7 cellular contexts compared by ENCODE assay signal in the genomic region with DNA sequence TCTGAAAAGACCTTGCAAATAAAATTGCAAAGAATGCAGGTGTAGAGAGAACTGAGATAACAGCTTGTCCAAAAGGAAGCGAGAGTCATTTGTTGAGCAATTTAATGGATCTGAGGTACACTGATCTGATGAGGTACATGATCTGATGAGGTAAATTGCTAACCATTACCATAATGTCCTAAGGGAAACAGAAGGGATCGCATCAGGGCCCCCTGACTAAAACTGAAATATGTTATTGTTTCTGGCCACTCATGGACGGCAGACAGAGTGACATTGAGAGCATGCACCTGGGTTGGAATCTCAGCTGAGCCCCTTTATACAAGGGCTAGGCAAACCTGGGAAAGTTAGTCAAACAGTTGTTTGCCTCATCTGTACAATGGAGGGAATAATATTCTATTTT.
"Had no signal": no experiment of that assay in that cellular context is flagged by ENCODE, and none has a peak within 500 bp of the region (broad histone marks: within the 10 kb centered on the region; RNA-seq: fewer than 3 reads in every experiment).

No MANE protein-coding gene starts in this region.

- H3K9ac ChIP-seq: GM23248 had no signal

- H2AFZ ChIP-seq: GM23248 had no signal

- H3K27ac ChIP-seq: GM23248 had no signal

- H3K4me3 ChIP-seq: GM23248, K562 had no signal

- ATAC-seq: K562 had no signal

- FAIRE-seq: HTR-8/SVneo, K562 had no signal

- H3K4me3 Mint-ChIP-seq: H9 had no signal

- DNase-seq: GM23248, GOT3, H9, IMR-90, KG1 had no signal

- H3K27ac Mint-ChIP-seq: H9 had no signal
